1 cellular context compared by ENCODE assay signal in genomic region chr6:87012035-87012434, GRCh38.
TF ChIP-seq lines count a peak whose summit lies in the region.

No MANE protein-coding gene starts in this region.

TF ChIP-seq in GM12878, 131 proteins besides CTCF, POLR2A, EP300 and RAD21 (continued from another document):
- TF ChIP-seq SPI1 (IDR thresholded peaks at IDR 0.05; ENCODE audit: borderline replicate concordance, insufficient read depth, low read depth, low read length) = 0 out of 2 replicates have a peak, but pooled peaks have one; percentile 1
- no peak for TF ChIP-seq NBN (IDR thresholded peaks at IDR 0.05)
- TF ChIP-seq, protein P1, sequence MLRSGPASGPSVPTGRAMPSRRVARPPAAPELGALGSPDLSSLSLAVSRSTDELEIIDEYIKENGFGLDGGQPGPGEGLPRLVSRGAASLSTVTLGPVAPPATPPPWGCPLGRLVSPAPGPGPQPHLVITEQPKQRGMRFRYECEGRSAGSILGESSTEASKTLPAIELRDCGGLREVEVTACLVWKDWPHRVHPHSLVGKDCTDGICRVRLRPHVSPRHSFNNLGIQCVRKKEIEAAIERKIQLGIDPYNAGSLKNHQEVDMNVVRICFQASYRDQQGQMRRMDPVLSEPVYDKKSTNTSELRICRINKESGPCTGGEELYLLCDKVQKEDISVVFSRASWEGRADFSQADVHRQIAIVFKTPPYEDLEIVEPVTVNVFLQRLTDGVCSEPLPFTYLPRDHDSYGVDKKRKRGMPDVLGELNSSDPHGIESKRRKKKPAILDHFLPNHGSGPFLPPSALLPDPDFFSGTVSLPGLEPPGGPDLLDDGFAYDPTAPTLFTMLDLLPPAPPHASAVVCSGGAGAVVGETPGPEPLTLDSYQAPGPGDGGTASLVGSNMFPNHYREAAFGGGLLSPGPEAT (IDR thresholded peaks at IDR 0.05; ENCODE audit: low read depth) = peak; percentile 74; the same call in 1 of the 2 replicates
- TF ChIP-seq MEF2A (IDR thresholded peaks at IDR 0.05; ENCODE audit: insufficient read depth, low read depth, low read length) = no peak
